In the genomic region with DNA sequence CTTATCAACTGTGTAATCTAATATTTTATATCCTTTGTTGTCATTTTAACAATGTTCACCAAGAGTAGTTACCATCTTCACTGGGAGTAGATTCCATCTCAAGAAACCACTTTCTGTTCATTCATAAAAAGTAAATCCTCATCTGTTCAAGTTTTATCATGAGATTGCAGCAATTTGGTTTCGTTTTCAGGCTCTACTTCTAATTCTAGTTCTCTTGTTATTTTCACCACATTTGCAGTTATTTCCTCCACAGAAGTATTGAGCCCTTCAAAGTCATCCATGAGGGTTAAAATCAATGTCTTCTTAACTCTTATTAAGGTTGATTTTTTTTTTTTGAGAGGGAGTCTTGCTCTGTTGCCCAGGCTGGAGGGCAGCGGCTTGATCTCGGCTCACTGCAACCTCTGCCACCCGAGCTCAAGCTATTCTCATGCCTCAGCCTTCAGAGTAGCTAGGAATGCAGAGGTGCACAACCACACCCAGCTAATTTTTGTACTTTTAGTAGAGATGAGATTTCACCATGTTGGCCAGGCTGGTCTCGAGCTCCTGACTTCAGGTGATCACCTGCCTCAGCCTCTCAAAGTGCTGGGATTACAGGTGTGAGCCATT, we compare ENCODE assay signal across 20 cellular contexts.
DNase-seq lines count a peak whose midpoint lies in the region; ATAC-seq, FAIRE-seq and TF ChIP-seq lines count a peak whose summit lies in the region.
"Had no signal": no experiment of that assay in that cellular context is flagged by ENCODE, and none has a peak within 500 bp of the region (broad histone marks: within the 10 kb centered on the region; RNA-seq: fewer than 3 reads in every experiment).

No MANE protein-coding gene starts in this region.

- CTCF ChIA-PET in HepG2 (lab: Yijun Ruan, JAX; ENCODE audit: low intra/inter-chr PET ratio, low total read pairs) (no interaction called here), PC-3 (lab: Charles Lee) (no interaction called here)

- H3K4me3 ChIP-seq in HepG2 (replicated peaks in 1 of 3; ENCODE audit: insufficient read depth in 1 of 3, low read depth in 2 of 3, low read length in 3 of 3) = no peak overlapping the region; a peak in 1 of 6 replicates
- no peak overlapping the region for H3K4me3 ChIP-seq in right lobe of liver
- peak overlapping the region; percentile 49 for H3K4me3 ChIP-seq in Loucy (ENCODE audit: low read length, poor library complexity, severe bottlenecking)
- H3K4me3 ChIP-seq in PC-3 (ENCODE audit: low read length) = peak overlapping the region; percentile 44; the same call in 1 of the 2 replicates
- H3K4me3 ChIP-seq in osteoblast (ENCODE audit: insufficient read depth, low read length) = no peak overlapping the region
- H3K4me3 ChIP-seq: K562, Peyer's patch had no signal

- intact Hi-C loops in HepG2 (cut with micrococcal nuclease; ENCODE audit: unreplicated experiment) (no loop called here), right lobe of liver (cut with DNase I) (no loop called here), PC-3 (cut with micrococcal nuclease) (no loop called here)

- no peaks in the 10 kb centered on the region for H4K20me1 ChIP-seq in HepG2 (ENCODE audit: insufficient read depth, low read length)
- no peaks in the 10 kb centered on the region for H4K20me1 ChIP-seq in Loucy (ENCODE audit: insufficient read depth, low read length, poor library complexity, severe bottlenecking)
- no peaks in the 10 kb centered on the region for H4K20me1 ChIP-seq in PC-3 (ENCODE audit: low read length)
- no peaks in the 10 kb centered on the region for H4K20me1 ChIP-seq in osteoblast (ENCODE audit: insufficient read depth, low read length)

- H3K4me2 ChIP-seq in HepG2 (ENCODE audit: low read depth, low read length) (peak overlapping the region; percentile 29; the same call in 1 of the 2 replicates), Loucy (ENCODE audit: low read depth, low read length, poor library complexity, severe bottlenecking) (peak overlapping the region; percentile 41), PC-3 (ENCODE audit: low read length) (peak overlapping the region; percentile 49), osteoblast (ENCODE audit: insufficient read depth, low read length) (peak overlapping the region; percentile 30)

- H3K36me3 ChIP-seq in HepG2 (replicated peaks in 1 of 2; ENCODE audit: control insufficient read depth in 1 of 2, insufficient read depth in 2 of 2, low read length in 2 of 2) (no peaks in the 10 kb centered on the region), right lobe of liver (no peaks in the 10 kb centered on the region), Loucy (ENCODE audit: insufficient read depth, low read length) (no peaks in the 10 kb centered on the region), PC-3 (ENCODE audit: low read depth, low read length) (no peaks in the 10 kb centered on the region), osteoblast (ENCODE audit: insufficient read depth, low read length) (no peaks in the 10 kb centered on the region)
- H3K36me3 ChIP-seq: Peyer's patch had no signal

- H3K79me2 ChIP-seq in HepG2 (ENCODE audit: insufficient read depth, low read length) (no peaks in the 10 kb centered on the region), Loucy (ENCODE audit: insufficient read depth, low read length) (no peaks in the 10 kb centered on the region), PC-3 (ENCODE audit: low read length) (no peaks in the 10 kb centered on the region), osteoblast (ENCODE audit: insufficient read depth, low read length) (no peaks in the 10 kb centered on the region)

- WGBS in HepG2 (ENCODE audit: low lambda C conversion rate) = 35% methylated on average over 5 of the region's 5 CpGs
- WGBS in right lobe of liver (ENCODE audit: insufficient coverage, low coverage, low lambda C conversion rate, missing lambda C conversion rate) = 63% methylated on average over 5 of the region's 5 CpGs

- H3K27ac ChIP-seq in HepG2 (ENCODE audit: extremely low read length, insufficient read depth, low read length) (no peak overlapping the region), right lobe of liver (no peak overlapping the region), PC-3 (ENCODE audit: low read length) (no peak overlapping the region), osteoblast (ENCODE audit: low read depth, low read length) (no peak overlapping the region)
- H3K27ac ChIP-seq: Peyer's patch had no signal

- POLR2A ChIA-PET in HepG2 (lab: Yijun Ruan, JAX) = no interaction called here
- POLR2A ChIA-PET in PC-3 (lab: Charles Lee; ENCODE audit: unreplicated experiment) = no interaction called here

- no peak for TF ChIP-seq RAD21 in HepG2 (CRISPR knock-in tag; IDR thresholded peaks at IDR 0.05)

- ATAC-seq in HepG2 = no peak
- no peak for ATAC-seq in right lobe of liver
- no peak for ATAC-seq in PC-3
- ATAC-seq in GM18868 (IDR thresholded peaks at IDR 0.05; ENCODE audit: unreplicated experiment) = no peak
- ATAC-seq in GM18520 (IDR thresholded peaks at IDR 0.05; ENCODE audit: unreplicated experiment) = no peak
- ATAC-seq: HCT116, K562 had no signal

- no peaks in the 10 kb centered on the region for H3K9me2 ChIP-seq in Loucy (replicated peaks; ENCODE audit: low read depth, low read length)
- H3K9me2 ChIP-seq in PC-3 (replicated peaks; ENCODE audit: low read length) = no peaks in the 10 kb centered on the region

- TF ChIP-seq CTCF in HepG2 (CRISPR knock-in tag; IDR thresholded peaks at IDR 0.05) (no peak), right lobe of liver (IDR thresholded peaks at IDR 0.05) (no peak), Loucy (conservative IDR thresholded peaks at IDR 0.05; ENCODE audit: low read length) (no peak), PC-3 (conservative IDR thresholded peaks at IDR 0.05; ENCODE audit: low read depth, low read length) (no peak), osteoblast (IDR thresholded peaks at IDR 0.05; ENCODE audit: extremely low read depth, low read depth, low read length) (no peak)

- in situ Hi-C loops in HepG2 (cut with HindIII; ENCODE audit: extremely low pct_ligation_motif_present, low pct_unique_long_range_greater_than_20kb) = no loop called here

- H2AFZ ChIP-seq in HepG2 (ENCODE audit: low read length) = peak overlapping the region; percentile 11
- no peak overlapping the region for H2AFZ ChIP-seq in Loucy (ENCODE audit: low read length)
- peak overlapping the region; percentile 18; the same call in 1 of the 2 replicates for H2AFZ ChIP-seq in PC-3 (ENCODE audit: low read length)
- H2AFZ ChIP-seq in osteoblast (ENCODE audit: low read length) = no peak overlapping the region

- no peaks in the 10 kb centered on the region; a peak in 1 of 5 replicates for H3K27me3 ChIP-seq in HepG2 (ENCODE audit: control insufficient read depth in 1 of 2, insufficient read depth in 2 of 2, low read length in 2 of 2)
- H3K27me3 ChIP-seq in right lobe of liver = no peaks in the 10 kb centered on the region
- no peaks in the 10 kb centered on the region for H3K27me3 ChIP-seq in Loucy (ENCODE audit: insufficient read depth, low read length, poor library complexity, severe bottlenecking)
- H3K27me3 ChIP-seq in PC-3 (ENCODE audit: low read length) = no peaks in the 10 kb centered on the region
- H3K27me3 ChIP-seq in osteoblast (ENCODE audit: insufficient read depth, low read length) = no peaks in the 10 kb centered on the region
- H3K27me3 ChIP-seq: Peyer's patch had no signal

- TF ChIP-seq POLR2A in HepG2 (IDR thresholded peaks at IDR 0.05; ENCODE audit: insufficient read depth in 1 of 2, low read depth in 2 of 2, low read length in 2 of 2) (no peak), right lobe of liver (IDR thresholded peaks at IDR 0.05) (no peak), H54 (IDR thresholded peaks at IDR 0.05; ENCODE audit: low read depth, low read length) (no peak)

- BruUV-seq in HepG2 (replicated peaks; lab: Mats Ljungman, UMichigan) (no TSS peak), PC-3 (replicated peaks; lab: Mats Ljungman, UMichigan) (no TSS peak)

- DNase-seq in HepG2 (ENCODE audit: low spot score) (no peak), right lobe of liver (no peak), PC-3 (no peak), osteoblast (ENCODE audit: insufficient read length, low spot score, missing footprints) (no peak), H54 (ENCODE audit: insufficient read length, low spot score) (no peak)
- DNase-seq: 8988T, EL, GF-D8, GOT3, NCI-H1105 treated with DMSO at 0.1 percent for 48 hours, NCI-H2029 treated with DMSO at 0.1 percent for 48 hours, NCI-H2171, NCI-H345, NCI-H524, Peyer's patch had no signal

- H3K9me3 ChIP-seq in HepG2 (ENCODE audit: low read length) (no peaks in the 10 kb centered on the region), right lobe of liver (no peaks in the 10 kb centered on the region), Loucy (ENCODE audit: insufficient read depth, low read depth, low read length) (no peaks in the 10 kb centered on the region), PC-3 (ENCODE audit: low read length) (no peaks in the 10 kb centered on the region), osteoblast (ENCODE audit: low read depth, low read length) (no peaks in the 10 kb centered on the region)
- H3K9me3 ChIP-seq: Peyer's patch had no signal

- H3K4me1 ChIP-seq in HepG2 (ENCODE audit: insufficient read depth, low read length) = no peaks in the 10 kb centered on the region
- no peaks in the 10 kb centered on the region for H3K4me1 ChIP-seq in right lobe of liver
- no peaks in the 10 kb centered on the region for H3K4me1 ChIP-seq in Loucy (ENCODE audit: insufficient read depth, low read length, poor library complexity, severe bottlenecking)
- H3K4me1 ChIP-seq in PC-3 (ENCODE audit: insufficient read depth, low read length) = no peaks in the 10 kb centered on the region
- no peaks in the 10 kb centered on the region for H3K4me1 ChIP-seq in osteoblast (ENCODE audit: insufficient read depth, low read length)
- H3K4me1 ChIP-seq: Peyer's patch had no signal

- TF ChIP-seq EP300 in HepG2 (IDR thresholded peaks at IDR 0.05; ENCODE audit: low read depth in 2 of 2, low read length in 2 of 2) = no peak
- TF ChIP-seq EP300 in HepG2 (CRISPR knock-in tag; IDR thresholded peaks at IDR 0.05; ENCODE audit: borderline replicate concordance) = no peak

- no peak overlapping the region for H3K9ac ChIP-seq in HepG2 (ENCODE audit: insufficient read depth, low read depth, low read length)
- no peak overlapping the region for H3K9ac ChIP-seq in Loucy (ENCODE audit: low read depth, low read length, poor library complexity, severe bottlenecking)
- no peak overlapping the region for H3K9ac ChIP-seq in PC-3 (ENCODE audit: low read length)

- FAIRE-seq in HepG2 (lab: Jason Lieb, UNC) (no peak), H54 (lab: Jason Lieb, UNC) (no peak)
- FAIRE-seq: K562 had no signal

- no peaks in the 10 kb centered on the region for H3F3A ChIP-seq in Loucy (ENCODE audit: low read depth)
- H3F3A ChIP-seq in PC-3 (ENCODE audit: low read length, unreplicated experiment) = no peaks in the 10 kb centered on the region

TF ChIP-seq in HepG2, 621 proteins besides CTCF, POLR2A, EP300 and RAD21 (continues in another document):
- TF ChIP-seq GLI4 (CRISPR knock-in tag; IDR thresholded peaks at IDR 0.05; ENCODE audit: borderline replicate concordance) = no peak

Comparison
In these comparisons a context has a peak if more than half of its experiments do, and no peak if none do; other contexts are left out.
1. H2AFZ ChIP-seq: peak in HepG2 (single experiment) and PC-3 (single experiment); none in Loucy (single experiment) and osteoblast (single experiment).
2. H3K4me3 ChIP-seq: peak in Loucy (single experiment) and PC-3 (single experiment); none in HepG2 (0 of 3), right lobe of liver (0 of 3) and osteoblast (single experiment).
3. Peak in every context shown above with its lines, with median percentiles within 50 percentile points of each other: H3K4me2 ChIP-seq.